Comparison of ENCODE assay signal across 13 cellular contexts in the genomic region with DNA sequence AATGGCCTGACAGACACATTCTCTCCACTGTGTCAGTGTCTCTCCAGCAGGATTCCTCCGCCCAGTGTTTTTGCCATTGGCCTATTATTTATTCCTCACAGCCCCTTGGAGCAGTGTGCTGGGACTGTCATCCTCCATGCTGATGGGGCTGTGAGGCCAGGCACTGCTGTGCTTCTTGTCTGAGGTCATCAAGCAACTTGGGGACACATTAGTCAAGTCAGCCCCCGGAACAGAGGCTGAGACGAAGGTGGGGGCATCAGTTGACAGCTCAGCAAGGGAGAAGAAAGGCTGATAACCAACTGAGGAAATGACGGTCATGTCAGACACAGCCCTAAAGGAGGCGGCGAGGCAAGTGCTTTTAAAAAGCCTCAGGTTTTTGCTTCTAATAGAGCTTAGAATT.
DNase-seq lines count a peak whose midpoint lies in the region; ATAC-seq and TF ChIP-seq lines count a peak whose summit lies in the region.
"Had no signal": no experiment of that assay in that cellular context is flagged by ENCODE, and none has a peak within 500 bp of the region (broad histone marks: within the 10 kb centered on the region; RNA-seq: fewer than 3 reads in every experiment).

No MANE protein-coding gene starts in this region.

- 0 out of 2 replicates have a peak overlapping the region, but pooled peaks have one; percentile 51 for H3K27ac Mint-ChIP-seq in WTC11
- H3K27ac Mint-ChIP-seq in stimulated activated effector memory CD8-positive, alpha-beta T cell treated with anti-CD3 and anti-CD28 coated beads, Interleukin-12 subunit alpha, Interleukin-12 subunit beta, amount 100 ng/mL, for 72 hours: peak overlapping the region; percentile 73

- ATAC-seq in WTC11: peak; percentile 26; the same call in 1 of the 2 replicates
- ATAC-seq in stimulated activated effector memory CD8-positive, alpha-beta T cell treated with anti-CD3 and anti-CD28 coated beads, Interleukin-12 subunit alpha, Interleukin-12 subunit beta, amount 100 ng/mL, for 72 hours: peak; percentile 78
- no peak for ATAC-seq in GM21381 (IDR thresholded peaks at IDR 0.05; ENCODE audit: unreplicated experiment)
- ATAC-seq in SK-N-SH treated with all-trans-retinoic acid at 6 μM for 48 hours: no peak

- H3K23ac ChIP-seq in mesenchymal stem cell (ENCODE audit: low read length in 2 of 2): no peak overlapping the region

- DNase-seq in WTC11 (ENCODE audit: low spot score) (no peak), mesenchymal stem cell (peak; percentile 42), midbrain (lab: John Stamatoyannopoulos, UW) (no peak)
- no peak for DNase-seq in stimulated activated effector memory CD8-positive, alpha-beta T cell treated with anti-CD3 and anti-CD28 coated beads, Interleukin-12 subunit alpha, Interleukin-12 subunit beta, amount 100 ng/mL, for 72 hours (ENCODE audit: low spot score in 2 of 2)
- DNase-seq: CD4-positive, alpha-beta memory T cell; GF-D8; NCI-H1417; NCI-H526 treated with DMSO at 0.1 percent for 48 hours; stimulated activated CD4-positive, alpha-beta T cell treated with anti-CD3 and anti-CD28 coated beads, Interleukin-4, amount 100 ng/mL, for 24 hours had no signal

- CTCF ChIA-PET in HEK293 (lab: Yijun Ruan, JAX) (no interaction called here), WTC11 (lab: Charles Lee) (interaction anchor here (0.8 to 1.2 kb wide), 3 partner anchors 24 to 81 kb away, joined by 3 to 8 read pairs (median 3); no protein-coding TSS in a partner anchor)

- no peaks in the 10 kb centered on the region for H3K36me3 ChIP-seq in HEK293 (ENCODE audit: control insufficient read depth in 2 of 2, insufficient read depth in 1 of 2, low read length in 2 of 2)
- peaks cover 0 to 13% of the 10 kb centered on the region in 2 experiments for H3K36me3 ChIP-seq in mesenchymal stem cell (ENCODE audit: control insufficient read depth in 1 of 2, insufficient read depth in 2 of 2, low read depth in 1 of 2, low read length in 2 of 2)

- H4K8ac ChIP-seq in mesenchymal stem cell (ENCODE audit: low read length): no peak overlapping the region

- peaks cover 4% of the 10 kb centered on the region; the same call in 1 of the 2 replicates for H3K4me1 ChIP-seq in HEK293 (ENCODE audit: control insufficient read depth, insufficient read depth, low read length)
- peaks cover 20% of the 10 kb centered on the region for H3K4me1 ChIP-seq in mesenchymal stem cell (ENCODE audit: control insufficient read depth, insufficient read depth, low read depth, low read length)

- H2AFZ ChIP-seq in mesenchymal stem cell (ENCODE audit: low read depth, low read length): no peak overlapping the region

- H2BK120ac ChIP-seq in mesenchymal stem cell (ENCODE audit: low read depth, low read length): peak overlapping the region; percentile 6

- no peaks in the 10 kb centered on the region for H3K27me3 ChIP-seq in mesenchymal stem cell (ENCODE audit: control insufficient read depth in 1 of 2, insufficient read depth in 1 of 2, low read length in 2 of 2)

- H3K9me3 ChIP-seq in HEK293 (ENCODE audit: control insufficient read depth, insufficient read depth, low read depth, low read length) (no peaks in the 10 kb centered on the region), mesenchymal stem cell (ENCODE audit: control insufficient read depth, low read length) (no peaks in the 10 kb centered on the region)
- H3K9me3 ChIP-seq: psoas muscle had no signal

- H3K14ac ChIP-seq in mesenchymal stem cell (ENCODE audit: low read length in 2 of 2): peak overlapping the region in 1 of 2 experiments; percentile 68

- no peak overlapping the region for H3K4me3 Mint-ChIP-seq in WTC11
- H3K4me3 Mint-ChIP-seq in stimulated activated effector memory CD8-positive, alpha-beta T cell treated with anti-CD3 and anti-CD28 coated beads, Interleukin-12 subunit alpha, Interleukin-12 subunit beta, amount 100 ng/mL, for 72 hours: no peak overlapping the region

- H3K9ac ChIP-seq in mesenchymal stem cell (ENCODE audit: low read length): no peak overlapping the region

- TF ChIP-seq CTCF in HEK293 (tag by site-specific recombination; IDR thresholded peaks at IDR 0.05) (no peak), WTC11 (IDR thresholded peaks at IDR 0.05) (no peak)

- H2BK15ac ChIP-seq in mesenchymal stem cell (ENCODE audit: low read depth, poor library complexity, severe bottlenecking): peak overlapping the region; percentile 39

- H2BK12ac ChIP-seq in mesenchymal stem cell (ENCODE audit: low read length in 2 of 2): peak overlapping the region; percentile 55 to 69

- no peaks in the 10 kb centered on the region; the same call in 1 of the 2 replicates for H3K36me3 Mint-ChIP-seq in WTC11
- no peaks in the 10 kb centered on the region for H3K36me3 Mint-ChIP-seq in stimulated activated effector memory CD8-positive, alpha-beta T cell treated with anti-CD3 and anti-CD28 coated beads, Interleukin-12 subunit alpha, Interleukin-12 subunit beta, amount 100 ng/mL, for 72 hours
- H3K36me3 Mint-ChIP-seq: CD4-positive, alpha-beta memory T cell had no signal

- H3K18ac ChIP-seq in mesenchymal stem cell (ENCODE audit: low read depth in 1 of 2, low read length in 2 of 2): peak overlapping the region; percentile 22 to 88

- 64% methylated on average over 4 of the region's 6 CpGs for WGBS in mesenchymal stem cell

- H4K91ac ChIP-seq in mesenchymal stem cell (ENCODE audit: low read length): peak overlapping the region; percentile 64

- H3K9me3 Mint-ChIP-seq in WTC11: no peaks in the 10 kb centered on the region
- no peaks in the 10 kb centered on the region for H3K9me3 Mint-ChIP-seq in stimulated activated effector memory CD8-positive, alpha-beta T cell treated with anti-CD3 and anti-CD28 coated beads, Interleukin-12 subunit alpha, Interleukin-12 subunit beta, amount 100 ng/mL, for 72 hours

- H3K79me1 ChIP-seq in mesenchymal stem cell (replicated peaks; ENCODE audit: low read length, poor library complexity, severe bottlenecking): peaks cover 38% of the 10 kb centered on the region

- no peak overlapping the region for H3K27ac ChIP-seq in HEK293 (ENCODE audit: extremely low read depth, low read depth, low read length)
- H3K27ac ChIP-seq in mesenchymal stem cell (ENCODE audit: low read length, poor library complexity, severe bottlenecking): no peak overlapping the region
- H3K27ac ChIP-seq: psoas muscle had no signal

- no peak overlapping the region for H3K4me3 ChIP-seq in HEK293 (ENCODE audit: low read depth, low read length)
- no peak overlapping the region for H3K4me3 ChIP-seq in mesenchymal stem cell (ENCODE audit: insufficient read depth in 1 of 2, low read depth in 1 of 2, low read length in 2 of 2)
- H3K4me3 ChIP-seq: psoas muscle had no signal

- H3K27me3 Mint-ChIP-seq in WTC11 (ENCODE audit: low read depth): no peaks in the 10 kb centered on the region
- H3K27me3 Mint-ChIP-seq: CD4-positive, alpha-beta memory T cell had no signal

- POLR2A ChIA-PET in HEK293 (lab: Yijun Ruan, JAX): interaction anchor here (0.7 kb wide), 1 partner anchor 73 kb away, joined by 3 read pairs; no protein-coding TSS in a partner anchor
- POLR2A ChIA-PET in WTC11 (lab: Charles Lee): no interaction called here

- H2BK5ac ChIP-seq in mesenchymal stem cell (ENCODE audit: low read depth, low read length, poor library complexity, severe bottlenecking): no peak overlapping the region

- no peak overlapping the region for H3K4me2 ChIP-seq in mesenchymal stem cell (ENCODE audit: low read length, poor library complexity, severe bottlenecking)

- peak overlapping the region; percentile 53 for H2AK5ac ChIP-seq in mesenchymal stem cell (ENCODE audit: low read length, severe bottlenecking)

- H3K4me1 Mint-ChIP-seq in WTC11: peaks cover 19% of the 10 kb centered on the region
- peaks cover 22% of the 10 kb centered on the region for H3K4me1 Mint-ChIP-seq in stimulated activated effector memory CD8-positive, alpha-beta T cell treated with anti-CD3 and anti-CD28 coated beads, Interleukin-12 subunit alpha, Interleukin-12 subunit beta, amount 100 ng/mL, for 72 hours

- H3K4ac ChIP-seq in mesenchymal stem cell (ENCODE audit: low read depth in 1 of 2, low read length in 2 of 2): peak overlapping the region in 1 of 2 experiments; percentile 65

TF ChIP-seq in HEK293, 187 proteins besides CTCF, POLR2A, EP300 and RAD21 (continues in another document):
- TF ChIP-seq ZNF660 (tag by site-specific recombination; IDR thresholded peaks at IDR 0.05): 0 out of 2 replicates have a peak, but pooled peaks have one; percentile 66

TF ChIP-seq in WTC11, 78 proteins besides CTCF, POLR2A, EP300 and RAD21:
- TF ChIP-seq, protein P1, sequence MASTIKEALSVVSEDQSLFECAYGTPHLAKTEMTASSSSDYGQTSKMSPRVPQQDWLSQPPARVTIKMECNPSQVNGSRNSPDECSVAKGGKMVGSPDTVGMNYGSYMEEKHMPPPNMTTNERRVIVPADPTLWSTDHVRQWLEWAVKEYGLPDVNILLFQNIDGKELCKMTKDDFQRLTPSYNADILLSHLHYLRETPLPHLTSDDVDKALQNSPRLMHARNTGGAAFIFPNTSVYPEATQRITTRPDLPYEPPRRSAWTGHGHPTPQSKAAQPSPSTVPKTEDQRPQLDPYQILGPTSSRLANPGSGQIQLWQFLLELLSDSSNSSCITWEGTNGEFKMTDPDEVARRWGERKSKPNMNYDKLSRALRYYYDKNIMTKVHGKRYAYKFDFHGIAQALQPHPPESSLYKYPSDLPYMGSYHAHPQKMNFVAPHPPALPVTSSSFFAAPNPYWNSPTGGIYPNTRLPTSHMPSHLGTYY (CRISPR knock-in tag; IDR thresholded peaks at IDR 0.05): no peak
TF ChIP-seq in WTC11: peak in this region for 0.

TF ChIP-seq in SK-N-SH treated with all-trans-retinoic acid at 6 μM for 48 hours, 23 proteins besides CTCF, POLR2A, EP300 and RAD21:
- TF ChIP-seq, protein P2, sequence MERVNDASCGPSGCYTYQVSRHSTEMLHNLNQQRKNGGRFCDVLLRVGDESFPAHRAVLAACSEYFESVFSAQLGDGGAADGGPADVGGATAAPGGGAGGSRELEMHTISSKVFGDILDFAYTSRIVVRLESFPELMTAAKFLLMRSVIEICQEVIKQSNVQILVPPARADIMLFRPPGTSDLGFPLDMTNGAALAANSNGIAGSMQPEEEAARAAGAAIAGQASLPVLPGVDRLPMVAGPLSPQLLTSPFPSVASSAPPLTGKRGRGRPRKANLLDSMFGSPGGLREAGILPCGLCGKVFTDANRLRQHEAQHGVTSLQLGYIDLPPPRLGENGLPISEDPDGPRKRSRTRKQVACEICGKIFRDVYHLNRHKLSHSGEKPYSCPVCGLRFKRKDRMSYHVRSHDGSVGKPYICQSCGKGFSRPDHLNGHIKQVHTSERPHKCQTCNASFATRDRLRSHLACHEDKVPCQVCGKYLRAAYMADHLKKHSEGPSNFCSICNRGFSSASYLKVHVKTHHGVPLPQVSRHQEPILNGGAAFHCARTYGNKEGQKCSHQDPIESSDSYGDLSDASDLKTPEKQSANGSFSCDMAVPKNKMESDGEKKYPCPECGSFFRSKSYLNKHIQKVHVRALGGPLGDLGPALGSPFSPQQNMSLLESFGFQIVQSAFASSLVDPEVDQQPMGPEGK (CRISPR knock-in tag; IDR thresholded peaks at IDR 0.05; ENCODE audit: borderline replicate concordance): no peak
- TF ChIP-seq SNAI2 (CRISPR knock-in tag; IDR thresholded peaks at IDR 0.05): no peak
- no peak for TF ChIP-seq ZFP30 (CRISPR knock-in tag; IDR thresholded peaks at IDR 0.05)
- TF ChIP-seq ZNF8 (CRISPR knock-in tag; IDR thresholded peaks at IDR 0.05): no peak

Comparison
In these comparisons a context has a peak if more than half of its experiments do, and no peak if none do; other contexts are left out.
1. ATAC-seq: peak in WTC11 (single experiment) and stimulated activated effector memory CD8-positive, alpha-beta T cell treated with anti-CD3 and anti-CD28 coated beads, Interleukin-12 subunit alpha, Interleukin-12 subunit beta, amount 100 ng/mL, for 72 hours (single experiment); none in GM21381 (single experiment) and SK-N-SH treated with all-trans-retinoic acid at 6 μM for 48 hours (single experiment).